9 cellular contexts compared by ENCODE assay signal in genomic region chr12:6494968-6495367, GRCh38. TPM values are rescaled to one million over a fixed set of nuclear protein-coding genes. Genes with fewer than 3 reads are reported as not detected.
DNase-seq lines count a peak whose midpoint lies in the region; ATAC-seq and TF ChIP-seq lines count a peak whose summit lies in the region.
"Had no signal": no experiment of that assay in that cellular context is flagged by ENCODE, and none has a peak within 500 bp of the region (broad histone marks: within the 10 kb centered on the region; RNA-seq: fewer than 3 reads in every experiment).

No MANE protein-coding gene starts in this region.

- H3K9me3 ChIP-seq in iPS-18a (ENCODE audit: control insufficient read depth, low read depth, low read length) = no peaks in the 10 kb centered on the region
- H3K9me3 ChIP-seq: heart right ventricle had no signal

- peak overlapping the region; percentile 93 for H3K4me3 ChIP-seq in iPS-18a (ENCODE audit: low read length)

- H3K9ac ChIP-seq in iPS-18a (ENCODE audit: low read length) = peak overlapping the region; percentile 81

- H3K36me3 Mint-ChIP-seq in stimulated activated naive CD8-positive, alpha-beta T cell treated with anti-CD3 and anti-CD28 coated beads, Interleukin-15, Interleukin-2, amounts not matched to agents 100 ng/mL and 50 ng/mL, for 24 hours (ENCODE audit: low read depth) = peaks cover 48% of the 10 kb centered on the region
- H3K36me3 Mint-ChIP-seq in WTC11 = peaks cover 58% of the 10 kb centered on the region

- no peaks in the 10 kb centered on the region for H3K9me3 Mint-ChIP-seq in stimulated activated naive CD8-positive, alpha-beta T cell treated with anti-CD3 and anti-CD28 coated beads, Interleukin-15, Interleukin-2, amounts not matched to agents 100 ng/mL and 50 ng/mL, for 24 hours
- no peaks in the 10 kb centered on the region for H3K9me3 Mint-ChIP-seq in WTC11

- H3K36me3 ChIP-seq in iPS-18a (ENCODE audit: control insufficient read depth, low read depth, low read length) = peaks cover 51% of the 10 kb centered on the region

- H3K27ac Mint-ChIP-seq in stimulated activated naive CD8-positive, alpha-beta T cell treated with anti-CD3 and anti-CD28 coated beads, Interleukin-15, Interleukin-2, amounts not matched to agents 100 ng/mL and 50 ng/mL, for 24 hours = peak overlapping the region; percentile 97
- peak overlapping the region; percentile 2; the same call in 1 of the 2 replicates for H3K27ac Mint-ChIP-seq in WTC11

- no peak for DNase-seq in stimulated activated naive CD8-positive, alpha-beta T cell treated with anti-CD3 and anti-CD28 coated beads, Interleukin-15, Interleukin-2, amounts not matched to agents 100 U/mL and 50 U/mL, for 24 hours
- no peak for DNase-seq in WTC11 (ENCODE audit: low spot score)
- no peak for DNase-seq in medulla oblongata (ENCODE audit: extremely low spot score)
- DNase-seq in NCI-H526 (lab: John Stamatoyannopoulos, UW) = no peak
- DNase-seq: heart right ventricle had no signal

- ATAC-seq in stimulated activated naive CD8-positive, alpha-beta T cell treated with anti-CD3 and anti-CD28 coated beads, Interleukin-15, Interleukin-2, amounts not matched to agents 100 U/mL and 50 U/mL, for 24 hours = no peak
- ATAC-seq in WTC11 (no peak), HG03135 (IDR thresholded peaks at IDR 0.05; ENCODE audit: unreplicated experiment) (no peak), GM18873 (IDR thresholded peaks at IDR 0.05; ENCODE audit: low FRiP score, unreplicated experiment) (no peak)
- ATAC-seq: heart right ventricle had no signal

- POLR2A ChIA-PET in WTC11 (lab: Charles Lee) = interaction anchor here (0.9 to 1.0 kb wide), 2 partner anchors 25 to 39 kb away, joined by 3 to 4 read pairs; partner anchors contain the start of genes GAPDH and VAMP1

- H3K4me1 ChIP-seq in iPS-18a (ENCODE audit: control insufficient read depth, low read depth, low read length) = peaks cover 10% of the 10 kb centered on the region

- CTCF ChIA-PET in WTC11 (lab: Charles Lee) = interaction anchor here (0.6 to 1.9 kb wide), 2 partner anchors 11 to 43 kb away, joined by 3 to 5 read pairs; no protein-coding TSS in a partner anchor

- H3K27ac ChIP-seq in iPS-18a (ENCODE audit: low read length) = no peak overlapping the region

- no peaks in the 10 kb centered on the region for H3K27me3 ChIP-seq in iPS-18a (ENCODE audit: control insufficient read depth, insufficient read depth, low read length)
- H3K27me3 ChIP-seq: heart right ventricle had no signal

- no peak for TF ChIP-seq CTCF in WTC11 (IDR thresholded peaks at IDR 0.05)

- peak overlapping the region; percentile 93 for H3K4me3 Mint-ChIP-seq in stimulated activated naive CD8-positive, alpha-beta T cell treated with anti-CD3 and anti-CD28 coated beads, Interleukin-15, Interleukin-2, amounts not matched to agents 100 ng/mL and 50 ng/mL, for 24 hours
- peak overlapping the region; percentile 93 for H3K4me3 Mint-ChIP-seq in WTC11

- peaks cover 45% of the 10 kb centered on the region for H3K4me1 Mint-ChIP-seq in stimulated activated naive CD8-positive, alpha-beta T cell treated with anti-CD3 and anti-CD28 coated beads, Interleukin-15, Interleukin-2, amounts not matched to agents 100 ng/mL and 50 ng/mL, for 24 hours (ENCODE audit: low read depth)
- H3K4me1 Mint-ChIP-seq in WTC11 = peaks cover 25% of the 10 kb centered on the region

- no peaks in the 10 kb centered on the region for H3K27me3 Mint-ChIP-seq in stimulated activated naive CD8-positive, alpha-beta T cell treated with anti-CD3 and anti-CD28 coated beads, Interleukin-15, Interleukin-2, amounts not matched to agents 100 ng/mL and 50 ng/mL, for 24 hours
- no peaks in the 10 kb centered on the region for H3K27me3 Mint-ChIP-seq in WTC11 (ENCODE audit: low read depth)

TF ChIP-seq in WTC11, 78 proteins besides CTCF, POLR2A, EP300 and RAD21:
- TF ChIP-seq ELF4 (CRISPR knock-in tag; IDR thresholded peaks at IDR 0.05; ENCODE audit: low read depth) (no peak), MXD4 (CRISPR knock-in tag; IDR thresholded peaks at IDR 0.05; ENCODE audit: borderline replicate concordance) (no peak), CBFB (CRISPR knock-in tag; IDR thresholded peaks at IDR 0.05; ENCODE audit: low read depth) (no peak), AFF4 (CRISPR knock-in tag; IDR thresholded peaks at IDR 0.05; ENCODE audit: borderline replicate concordance) (no peak), SMAD3 (CRISPR knock-in tag; IDR thresholded peaks at IDR 0.05; ENCODE audit: borderline replicate concordance) (no peak), ATF3 (CRISPR knock-in tag; conservative IDR thresholded peaks at IDR 0.05) (no peak)

RNA-seq across cellular contexts. Expression of gene NCAPD2, which starts 1.1 kb away (rescaled TPM):
- total RNA-seq in WTC11 (2021) = 131 to 141 TPM (median 133 TPM) in 3 replicates

RNA-seq across cellular contexts. Expression of gene MRPL51, which starts 1.9 kb away (rescaled TPM):
- total RNA-seq in WTC11 (2021) = 285 to 290 TPM (median 288 TPM) in 3 replicates

RNA-seq across cellular contexts. Expression of gene VAMP1, which starts 24.5 kb away (rescaled TPM):
- 12.8 to 14.3 TPM (median 13.8 TPM) in 3 replicates for total RNA-seq in WTC11 (2021)

RNA-seq across cellular contexts. Expression of gene GAPDH, which starts 39.3 kb away (rescaled TPM):
- 4,276 to 4,694 TPM (median 4,682 TPM) in 3 replicates for total RNA-seq in WTC11 (2021)

RNA-seq across cellular contexts. Expression of gene TAPBPL, which starts 43.1 kb away (rescaled TPM):
- total RNA-seq in WTC11 (2021) = 0.98 to 1.3 TPM (median 1.1 TPM) in 3 replicates
